ENCODE assay signal across 1 cellular context in the genomic region with DNA sequence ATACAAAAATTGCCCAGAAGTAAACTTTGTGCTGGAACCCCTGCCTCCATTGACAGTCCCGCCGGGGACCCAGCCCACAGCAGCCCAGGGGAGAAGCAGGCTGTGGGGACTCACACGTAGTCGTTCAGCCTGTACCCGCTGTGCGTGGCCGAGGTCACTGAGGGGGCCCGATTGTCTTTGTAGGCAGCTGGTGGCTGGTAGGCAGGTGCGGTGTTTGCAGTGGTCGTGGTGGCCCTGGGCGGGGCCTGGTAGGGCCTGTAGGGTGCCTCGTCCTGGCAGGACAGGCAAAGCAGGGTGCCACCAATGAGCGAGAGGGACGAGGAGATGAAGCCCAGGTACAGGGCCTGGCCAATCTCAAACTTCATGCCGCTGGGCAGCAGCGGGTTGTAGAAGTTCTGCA.
TF ChIP-seq lines count a peak whose summit lies in the region.

No MANE protein-coding gene starts in this region.

TF ChIP-seq in H1, 55 proteins besides CTCF, POLR2A, EP300 and RAD21 (continued from another document):
- TF ChIP-seq CHD7 (IDR thresholded peaks at IDR 0.05; ENCODE audit: insufficient replicate concordance, low read length) (no peak), POU5F1 (IDR thresholded peaks at IDR 0.05; ENCODE audit: low read depth, low read length) (no peak), SP4 (IDR thresholded peaks at IDR 0.05; ENCODE audit: low read length) (no peak), SIRT6 (IDR thresholded peaks at IDR 0.05; ENCODE audit: low read length) (no peak), CBX8 (IDR thresholded peaks at IDR 0.05; ENCODE audit: borderline replicate concordance, low read depth, low read length) (no peak), CREB1 (IDR thresholded peaks at IDR 0.05) (no peak), ASH2L (IDR thresholded peaks at IDR 0.05; ENCODE audit: low read length) (no peak), FOSL1 (IDR thresholded peaks at IDR 0.05; ENCODE audit: insufficient read depth, low read depth, low read length) (no peak), CHD1 (IDR thresholded peaks at IDR 0.05; ENCODE audit: low read depth, low read length) (no peak), MAFK (IDR thresholded peaks at IDR 0.05; ENCODE audit: low read depth, low read length) (no peak), RFX5 (IDR thresholded peaks at IDR 0.05; ENCODE audit: borderline replicate concordance, low read depth, low read length) (no peak), NANOG (IDR thresholded peaks at IDR 0.05; ENCODE audit: insufficient read depth, low read depth, low read length, poor library complexity, severe bottlenecking) (no peak), RXRA (IDR thresholded peaks at IDR 0.05; ENCODE audit: insufficient read depth, low read depth, low read length) (no peak)
